ENCODE assay signal across 2 cellular contexts in genomic region chr7:101315336-101315735, GRCh38.
TF ChIP-seq lines count a peak whose summit lies in the region.

No MANE protein-coding gene starts in this region.

TF ChIP-seq in GM23338, 12 proteins besides CTCF, POLR2A, EP300 and RAD21:
- TF ChIP-seq JUNB (IDR thresholded peaks at IDR 0.05; ENCODE audit: unreplicated experiment) (no peak), ZNF462 (CRISPR knock-in tag; IDR thresholded peaks at IDR 0.05) (0 out of 2 replicates have a peak, but pooled peaks have one; percentile 28)
TF ChIP-seq in GM23338: peak in this region for 1.

TF ChIP-seq in GM12878, 131 proteins besides CTCF, POLR2A, EP300 and RAD21:
- TF ChIP-seq POLR2AphosphoS2 (IDR thresholded peaks at IDR 0.05; ENCODE audit: low read depth, low read length), result no peak
- TF ChIP-seq USF2 (IDR thresholded peaks at IDR 0.05; ENCODE audit: borderline replicate concordance, low read depth, low read length), result no peak
- no peak for TF ChIP-seq YY1 (IDR thresholded peaks at IDR 0.05; ENCODE audit: low read depth, low read length)
- TF ChIP-seq RBBP5 (conservative IDR thresholded peaks at IDR 0.05), result no peak
- no peak for TF ChIP-seq TARDBP (IDR thresholded peaks at IDR 0.05; ENCODE audit: borderline replicate concordance)
- no peak for TF ChIP-seq RELA (IDR thresholded peaks at IDR 0.05; ENCODE audit: borderline replicate concordance, partially characterized antibody)
- TF ChIP-seq ASH2L (IDR thresholded peaks at IDR 0.05; ENCODE audit: borderline replicate concordance, low read depth), result no peak
- no peak for TF ChIP-seq ZNF207 (IDR thresholded peaks at IDR 0.05; ENCODE audit: borderline replicate concordance)
- no peak for TF ChIP-seq DPF2 (IDR thresholded peaks at IDR 0.05)
- no peak for TF ChIP-seq FOXK2 (IDR thresholded peaks at IDR 0.05)
- TF ChIP-seq ZNF592 (IDR thresholded peaks at IDR 0.05), result no peak
- TF ChIP-seq ATF2 (IDR thresholded peaks at IDR 0.05; ENCODE audit: low read length), result no peak
- TF ChIP-seq ZBED1 (IDR thresholded peaks at IDR 0.05; ENCODE audit: borderline replicate concordance), result no peak
